In the genomic region with DNA sequence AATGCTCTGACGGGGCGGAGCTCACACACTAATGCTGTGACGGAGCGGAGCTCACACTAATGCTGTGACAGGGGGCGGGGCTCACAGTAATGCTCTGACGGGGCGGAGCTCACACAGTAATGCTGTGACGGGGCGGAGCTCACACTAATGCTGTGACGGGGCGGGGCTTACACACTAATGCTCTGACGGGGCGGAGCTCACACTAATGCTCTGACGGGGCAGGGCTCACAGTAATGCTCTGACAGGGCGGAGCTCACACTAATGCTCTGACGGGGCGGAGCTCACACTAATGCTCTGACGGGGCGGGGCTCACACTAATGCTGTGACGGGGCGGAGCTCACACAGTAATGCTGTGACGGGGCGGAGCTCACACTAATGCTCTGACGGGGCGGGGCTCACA, we compare ENCODE assay signal across 9 cellular contexts. TPM values are rescaled to one million over a fixed set of nuclear protein-coding genes. Genes with fewer than 3 reads are reported as not detected.
"Had no signal": no experiment of that assay in that cellular context is flagged by ENCODE, and none has a peak within 500 bp of the region (broad histone marks: within the 10 kb centered on the region; RNA-seq: fewer than 3 reads in every experiment).

No MANE protein-coding gene starts in this region.

RNA-seq across cellular contexts. Expression of gene LRRC14B, which starts 26.5 kb away (rescaled TPM):
- total RNA-seq: activated CD4-positive, alpha-beta memory T cell treated with anti-CD3 and anti-CD28 coated beads, Interleukin-2, amount 10 ng/mL, durations not matched to agents 7 days and 5 days; activated CD8-positive, alpha-beta memory T cell treated with anti-CD3 and anti-CD28 coated beads, Interleukin-2, amount 10 ng/mL, durations not matched to agents 7 days and 5 days; activated CD8-positive, alpha-beta T cell treated with anti-CD3 and anti-CD28 coated beads, Interleukin-2, amount 10 ng/mL, durations not matched to agents 7 days and 5 days; activated T-helper 2 cell treated with anti-CD3 and anti-CD28 coated beads, Interferon-gamma antibody, Interleukin-2, Interleukin-4, amounts not matched to agents 10 μg/mL and 5 μg/mL and 100 μg/mL, durations not matched to agents 14 hours and 24 hours and 36 hours; adrenal gland; aorta; astrocyte; body of pancreas; bronchial epithelial cell had no signal
- polyA plus RNA-seq: adrenal gland, aorta had no signal
